ENCODE assay signal across 29 cellular contexts in genomic region chr11:6270584-6271246, GRCh38. TPM values are rescaled to one million over a fixed set of nuclear protein-coding genes. Genes with fewer than 3 reads are reported as not detected.
DNase-seq lines count a peak whose midpoint lies in the region; ATAC-seq, FAIRE-seq and TF ChIP-seq lines count a peak whose summit lies in the region.
"Had no signal": no experiment of that assay in that cellular context is flagged by ENCODE, and none has a peak within 500 bp of the region (broad histone marks: within the 10 kb centered on the region; RNA-seq: fewer than 3 reads in every experiment).

No MANE protein-coding gene starts in this region.

- H3K27ac Mint-ChIP-seq in CD14-positive monocyte (peak overlapping the region in 1 of 7 donors; percentile 21), T-cell (no peak overlapping the region)
- H3K27ac Mint-ChIP-seq: CD4-positive, alpha-beta T cell had no signal

- H3K4me1 ChIP-seq in H1 (replicated peaks in 1 of 4; ENCODE audit: control insufficient read depth in 3 of 4, insufficient read depth in 4 of 4, low read length in 3 of 4) (peaks cover 0 to 4% (median 0%) of the 10 kb centered on the region in 4 experiments; a peak in 1 of 7 replicates), neuronal stem cell (ENCODE audit: control insufficient read depth in 2 of 2, insufficient read depth in 1 of 2, low read depth in 1 of 2, low read length in 2 of 2) (no peaks in the 10 kb centered on the region), adrenal gland (replicated peaks in 1 of 2) (no peaks in the 10 kb centered on the region)
- H3K4me1 ChIP-seq: SJCRH30 had no signal

- CTCF ChIA-PET in T-cell (lab: Charles Lee) (no interaction called here), H1 (lab: Charles Lee; ENCODE audit: partially characterized antibody) (interaction anchor here (0.6 to 8.6 kb wide), 38 partner anchors 8 to 820 kb away, joined by 3 to 112 read pairs (median 4); partner anchors contain the start of gene CCKBR)

- H2AK5ac ChIP-seq in H1 (ENCODE audit: low read depth, low read length) (no peak overlapping the region), neuronal stem cell (ENCODE audit: low read depth, low read length) (peak overlapping the region; percentile 43)

- no peak overlapping the region for H3K23ac ChIP-seq in H1 (ENCODE audit: insufficient read length)
- H3K23ac ChIP-seq in neuronal stem cell (ENCODE audit: low read depth, low read length, poor library complexity): peak overlapping the region; percentile 92

- WGBS in H1 (ENCODE audit: extremely low coverage in 1 of 2, insufficient coverage in 1 of 2, insufficient read length in 1 of 2, insufficient replicate concordance in 2 of 2, low coverage in 1 of 2, low lambda C conversion rate in 2 of 2, missing lambda C conversion rate in 1 of 2), 2 experiments: 91% methylated on average over 38 of the region's 41 CpGs; no CpG with 5 or more reads in 1 of the 2 experiments
- no CpG with 5 or more reads among the region's 41 CpGs for WGBS in neuronal stem cell (ENCODE audit: extremely low coverage in 2 of 2, insufficient read length in 2 of 2, insufficient replicate concordance in 1 of 2), 2 donors
- WGBS in adrenal gland, 4 donors: 84 to 89% (median 87%) methylated on average over 30 to 41 of the region's 41 CpGs

- H3K4me3 ChIP-seq in H1 (ENCODE audit: extremely low read depth in 1 of 4, insufficient read depth in 2 of 4, low read depth in 3 of 4, low read length in 4 of 4): no peak overlapping the region
- H3K4me3 ChIP-seq in neuronal stem cell (ENCODE audit: low read length in 2 of 2): no peak overlapping the region
- H3K4me3 ChIP-seq in adrenal gland: no peak overlapping the region
- H3K4me3 ChIP-seq: BLaER1, MG63, PC-9, SJCRH30 had no signal

- no peaks in the 10 kb centered on the region for H3K23me2 ChIP-seq in H1 (ENCODE audit: low read depth, low read length)

- H3K9me3 ChIP-seq in H1 (ENCODE audit: insufficient read depth in 2 of 2, low read depth in 1 of 2, low read length in 1 of 2) (no peaks in the 10 kb centered on the region), neuronal stem cell (replicated peaks in 1 of 2; ENCODE audit: control insufficient read depth in 2 of 2, insufficient read depth in 1 of 2, low read depth in 1 of 2, low read length in 2 of 2) (peaks cover 0 to 4% of the 10 kb centered on the region in 2 donors), adrenal gland (replicated peaks in 1 of 3) (no peaks in the 10 kb centered on the region)
- H3K9me3 ChIP-seq: MG63, SJCRH30 had no signal

- TF ChIP-seq CTCF in CD14-positive monocyte (IDR thresholded peaks at IDR 0.05) (no peak), H1 (IDR thresholded peaks at IDR 0.05; ENCODE audit: control extremely low read depth in 1 of 3, insufficient read depth in 1 of 3, low read depth in 1 of 3, low read length in 3 of 3) (no peak), adrenal gland (IDR thresholded peaks at IDR 0.05) (no peak)

- H2BK15ac ChIP-seq in H1 (ENCODE audit: low read length) (no peak overlapping the region), neuronal stem cell (ENCODE audit: low read length) (no peak overlapping the region)

- H3K27ac ChIP-seq in H1 (ENCODE audit: low read depth, low read length): no peak overlapping the region
- H3K27ac ChIP-seq in neuronal stem cell (replicated peaks; ENCODE audit: low read length): no peak overlapping the region
- H3K27ac ChIP-seq in adrenal gland: no peak overlapping the region
- H3K27ac ChIP-seq: BLaER1, PC-9, SJCRH30 had no signal

- no peak overlapping the region for H2AFZ ChIP-seq in H1 (ENCODE audit: low read length)
- H2AFZ ChIP-seq in neuronal stem cell (ENCODE audit: low read length): no peak overlapping the region
- H2AFZ ChIP-seq: PC-9 had no signal

- H3K36me3 ChIP-seq in H1 (ENCODE audit: control insufficient read depth in 2 of 4, insufficient read depth in 4 of 4, low read length in 3 of 4): no peaks in the 10 kb centered on the region
- H3K36me3 ChIP-seq in neuronal stem cell (replicated peaks in 1 of 2; ENCODE audit: control insufficient read depth in 2 of 2, insufficient read depth in 2 of 2, low read length in 2 of 2): peaks cover 0 to 7% of the 10 kb centered on the region in 2 donors
- no peaks in the 10 kb centered on the region for H3K36me3 ChIP-seq in adrenal gland (replicated peaks in 1 of 2)
- H3K36me3 ChIP-seq: BLaER1, MG63, SJCRH30 had no signal

- H4K20me1 ChIP-seq in H1 (replicated peaks in 1 of 2; ENCODE audit: control insufficient read depth in 1 of 2, insufficient read depth in 2 of 2, low read length in 2 of 2): no peaks in the 10 kb centered on the region
- H4K20me1 ChIP-seq: BLaER1 had no signal

- H4K5ac ChIP-seq in H1 (ENCODE audit: insufficient read length, low read depth, low read length): no peak overlapping the region

- H2BK5ac ChIP-seq in H1 (ENCODE audit: low read depth, low read length) (no peak overlapping the region), neuronal stem cell (ENCODE audit: low read length) (no peak overlapping the region)

- H3K9me3 Mint-ChIP-seq in CD14-positive monocyte (peaks cover 3 to 13% (median 11%) of the 10 kb centered on the region in 7 donors), T-cell (no peaks in the 10 kb centered on the region)
- H3K9me3 Mint-ChIP-seq: CD4-positive, alpha-beta T cell had no signal

- no peak overlapping the region for H2BK120ac ChIP-seq in H1 (replicated peaks; ENCODE audit: low read depth, low read length)
- no peak overlapping the region for H2BK120ac ChIP-seq in neuronal stem cell (ENCODE audit: low read depth, low read length)

- H3K18ac ChIP-seq in H1 (ENCODE audit: extremely low read depth, low read length): no peak overlapping the region
- peak overlapping the region; percentile 40 for H3K18ac ChIP-seq in neuronal stem cell (ENCODE audit: low read length)

- H4K91ac ChIP-seq in H1 (replicated peaks; ENCODE audit: insufficient read length, low read length): no peak overlapping the region
- no peak overlapping the region for H4K91ac ChIP-seq in neuronal stem cell (ENCODE audit: low read depth, low read length, poor library complexity)

- H3K79me1 ChIP-seq in H1 (ENCODE audit: low read depth, low read length): no peaks in the 10 kb centered on the region
- H3K79me1 ChIP-seq in neuronal stem cell (ENCODE audit: low read depth, low read length): no peaks in the 10 kb centered on the region

- H3K27me3 ChIP-seq in H1 (replicated peaks in 1 of 4; ENCODE audit: control insufficient read depth in 3 of 4, extremely low read depth in 1 of 4, insufficient read depth in 3 of 4, low read length in 3 of 4) (no peaks in the 10 kb centered on the region; a peak in 1 of 7 replicates), neuronal stem cell (ENCODE audit: control insufficient read depth in 3 of 3, insufficient read depth in 3 of 3, low read depth in 1 of 3, low read length in 3 of 3) (peaks cover 0 to 13% (median 0%) of the 10 kb centered on the region in 3 experiments), adrenal gland (no peaks in the 10 kb centered on the region)
- H3K27me3 ChIP-seq: BLaER1, MG63, SJCRH30 had no signal

- H2BK12ac ChIP-seq in H1 (ENCODE audit: low read depth, low read length) (no peak overlapping the region), neuronal stem cell (ENCODE audit: low read length) (no peak overlapping the region)

- H3K36me3 Mint-ChIP-seq in CD14-positive monocyte: no peaks in the 10 kb centered on the region
- no peaks in the 10 kb centered on the region for H3K36me3 Mint-ChIP-seq in T-cell

- no peak for ATAC-seq in T-cell (replicated peaks in 1 of 4)
- no peak for ATAC-seq in GM19467 (IDR thresholded peaks at IDR 0.05; ENCODE audit: unreplicated experiment)
- no peak for ATAC-seq in GM19324 (IDR thresholded peaks at IDR 0.05; ENCODE audit: low FRiP score, unreplicated experiment)
- ATAC-seq: HepG2 had no signal

- intact Hi-C loops in CD14-positive monocyte (cut with micrococcal nuclease): no loop called here
- intact Hi-C loops in adrenal gland (cut with DNase I): no loop called here

- no peak overlapping the region for H3K56ac ChIP-seq in H1 (replicated peaks; ENCODE audit: insufficient read length, low read depth, low read length)

- H4K8ac ChIP-seq in H1 (ENCODE audit: extremely low read depth, insufficient read depth, low read length) (0 out of 2 replicates have a peak overlapping the region, but pooled peaks have one; percentile 8), neuronal stem cell (ENCODE audit: low read depth, low read length) (no peak overlapping the region)

- H2BK20ac ChIP-seq in H1 (ENCODE audit: low read length): no peak overlapping the region

- H3K27me3 Mint-ChIP-seq in CD14-positive monocyte (ENCODE audit: low read depth in 3 of 3) (peaks cover 31 to 50% (median 46%) of the 10 kb centered on the region in 3 donors), T-cell (peaks cover 39 to 57% of the 10 kb centered on the region in 2 donors)

- H3K4ac ChIP-seq in H1 (replicated peaks; ENCODE audit: insufficient read length, low read depth, low read length): no peak overlapping the region
- H3K4ac ChIP-seq in neuronal stem cell (ENCODE audit: low read length): no peak overlapping the region

- FAIRE-seq in H1 (lab: Jason Lieb, UNC): no peak
- FAIRE-seq: A204.1, D721Med, GM18507, HepG2 had no signal

- no peak for TF ChIP-seq RAD21 in H1 (IDR thresholded peaks at IDR 0.05 in 1 of 2, conservative IDR thresholded peaks at IDR 0.05 in 1 of 2; ENCODE audit: low read depth in 2 of 2, low read length in 2 of 2)

- no peak overlapping the region for H3K14ac ChIP-seq in H1 (ENCODE audit: insufficient read length)
- no peak overlapping the region for H3K14ac ChIP-seq in neuronal stem cell (ENCODE audit: low read length)

- H3K79me2 ChIP-seq in H1 (ENCODE audit: control insufficient read depth in 1 of 2, insufficient read depth in 2 of 2, low read length in 2 of 2): no peaks in the 10 kb centered on the region

- no peak for TF ChIP-seq POLR2A in H1 (IDR thresholded peaks at IDR 0.05; ENCODE audit: control extremely low read depth in 1 of 2, low read depth in 2 of 2, low read length in 2 of 2)
- no peak for TF ChIP-seq POLR2A in adrenal gland (IDR thresholded peaks at IDR 0.05)

- no peak overlapping the region for H3K9ac ChIP-seq in H1 (replicated peaks in 1 of 4; ENCODE audit: extremely low read depth in 1 of 4, low read depth in 3 of 4, low read length in 3 of 4)
- peak overlapping the region; percentile 33 for H3K9ac ChIP-seq in neuronal stem cell (ENCODE audit: low read depth, low read length, poor library complexity)
- H3K9ac ChIP-seq: BLaER1 had no signal

- DNase-seq in CD14-positive monocyte (ENCODE audit: low spot score): no peak
- no peak for DNase-seq in T-cell
- DNase-seq in H1 (ENCODE audit: low read depth in 1 of 2, low spot score in 2 of 2): no peak
- DNase-seq in neuronal stem cell (ENCODE audit: low spot score): no peak
- no peak for DNase-seq in adrenal gland
- DNase-seq in cerebellar nuclear complex (lab: John Stamatoyannopoulos, UW): no peak
- DNase-seq: CD4-positive, alpha-beta T cell; KBM-7; MG63; NCI-H1105 treated with DMSO at 0.1 percent for 48 hours; NCI-H146; NCI-H2029; NCI-H2227 treated with DMSO at 0.1 percent for 48 hours; NCI-H526 treated with DMSO at 0.1 percent for 48 hours; PC-9; SJCRH30 had no signal

- POLR2A ChIA-PET in T-cell (lab: Charles Lee) (no interaction called here), H1 (lab: Charles Lee; ENCODE audit: partially characterized antibody) (interaction anchor here (0.8 to 1.4 kb wide), 3 partner anchors 10 to 49 kb away, joined by 4 to 5 read pairs (median 4); partner anchors contain the start of gene CCKBR)

- peak overlapping the region; percentile 61 to 85 for H3K4me3 Mint-ChIP-seq in CD14-positive monocyte
- peak overlapping the region in 2 of 3 donors; percentile 14 to 54 for H3K4me3 Mint-ChIP-seq in T-cell
- H3K4me3 Mint-ChIP-seq: CD4-positive, alpha-beta T cell had no signal

- TF ChIP-seq EP300 in H1 (IDR thresholded peaks at IDR 0.05; ENCODE audit: borderline replicate concordance in 1 of 2, low read depth in 2 of 2, low read length in 2 of 2): no peak

- peaks cover 17% of the 10 kb centered on the region for H3K4me1 Mint-ChIP-seq in CD14-positive monocyte
- H3K4me1 Mint-ChIP-seq in T-cell: no peaks in the 10 kb centered on the region

- H3K4me2 ChIP-seq in H1 (ENCODE audit: insufficient read depth in 1 of 2, low read depth in 2 of 2, low read length in 2 of 2) (no peak overlapping the region), neuronal stem cell (ENCODE audit: insufficient read depth, low read length, poor library complexity, severe bottlenecking) (no peak overlapping the region)
- H3K4me2 ChIP-seq: BLaER1, PC-9 had no signal

RNA-seq across cellular contexts. Expression of gene CCKBR, which starts 11.1 kb away (rescaled TPM):
- polyA plus RNA-seq in CD14-positive monocyte: not detected
- not detected for total RNA-seq in T-cell
- 4.6 and 5.7 TPM in 2 replicates for total RNA-seq in H1 (2021; fragmentation: NEBNext Ultra II Directional; extraction: Animal tissue kit (Norgen Biotek cat#: 25700))
- polyA plus RNA-seq in H1 (2011; rRNA removed): 9.1 and 9.8 TPM in 2 replicates
- polyA plus RNA-seq in H1 (2011; cell fraction: cytosol; rRNA removed): 4.5 TPM
- polyA plus RNA-seq in H1 (2011; cell fraction: nucleus; rRNA removed): 7.1 TPM
- 4.8 to 8.0 TPM (median 6.8 TPM) in 4 replicates for polyA plus RNA-seq in H1 (2012, experiment 1 of 2)
- 6.3 TPM for polyA plus RNA-seq in H1 (2012, experiment 2 of 2)
- 4.1 TPM for polyA plus RNA-seq in H1 (2013, experiment 1 of 2)
- polyA plus RNA-seq in H1 (2013, experiment 2 of 2): 4.1 TPM
- polyA minus RNA-seq in H1 (2011; rRNA and poly(A)+ RNA removed): 8.0 and 9.4 TPM in 2 replicates
- polyA minus RNA-seq in H1 (2011; cell fraction: cytosol; rRNA and poly(A)+ RNA removed): 2.7 TPM
- 3.1 TPM for polyA minus RNA-seq in H1 (2011; cell fraction: nucleus; rRNA and poly(A)+ RNA removed)
- polyA plus RNA-seq in neuronal stem cell (2013, experiment 1 of 2): 15.4 TPM
- polyA plus RNA-seq in neuronal stem cell (2013, experiment 2 of 2): 15.2 TPM
- total RNA-seq in adrenal gland: under 1 TPM in 3 of 8 donors, not detected in 5; 0.11 to 0.69 (median 0.50) TPM
- under 1 TPM; 0.07 to 0.22 (median 0.08) TPM for polyA plus RNA-seq in adrenal gland
- total RNA-seq: CD4-positive, alpha-beta T cell; HepG2; HT1080; LHCN-M2; NCI-H460; PC-9; Right ventricle myocardium inferior; RPMI7951 had no signal
- polyA plus RNA-seq: AG04450, HepG2 had no signal

RNA-seq across cellular contexts. Expression of gene CNGA4, which starts 31.8 kb away (rescaled TPM):
- polyA plus RNA-seq in CD14-positive monocyte: not detected
- total RNA-seq in T-cell: under 1 TPM; 0.20 to 0.88 (median 0.44) TPM
- total RNA-seq in H1 (2021; fragmentation: NEBNext Ultra II Directional; extraction: Animal tissue kit (Norgen Biotek cat#: 25700)): 0.33 TPM in 1 of 2 replicates, not detected in the other
- 0.29 and 0.74 TPM in 2 replicates for polyA plus RNA-seq in H1 (2011; rRNA removed)
- polyA plus RNA-seq in H1 (2011; cell fraction: cytosol; rRNA removed): 0.44 TPM
- 1.00 TPM for polyA plus RNA-seq in H1 (2011; cell fraction: nucleus; rRNA removed)
- polyA plus RNA-seq in H1 (2012, experiment 1 of 2): 0.21 to 0.62 TPM (median 0.30 TPM) in 4 replicates
- not detected for polyA plus RNA-seq in H1 (2012, experiment 2 of 2)
- polyA plus RNA-seq in H1 (2013, experiment 1 of 2): 0.12 TPM
- polyA plus RNA-seq in H1 (2013, experiment 2 of 2): 0.07 TPM
- 0.63 and 0.69 TPM in 2 replicates for polyA minus RNA-seq in H1 (2011; rRNA and poly(A)+ RNA removed)
- polyA minus RNA-seq in H1 (2011; cell fraction: cytosol; rRNA and poly(A)+ RNA removed): not detected
- polyA minus RNA-seq in H1 (2011; cell fraction: nucleus; rRNA and poly(A)+ RNA removed): 0.30 TPM
- 0.08 TPM for polyA plus RNA-seq in neuronal stem cell (2013, experiment 1 of 2)
- polyA plus RNA-seq in neuronal stem cell (2013, experiment 2 of 2): 0.06 TPM
- 1 to 10 TPM in 1 of 8 donors, under 1 TPM in 3, not detected in 4; 0.19 to 1.5 (median 0.46) TPM for total RNA-seq in adrenal gland
- under 1 TPM; 0.11 to 0.32 (median 0.20) TPM for polyA plus RNA-seq in adrenal gland
- total RNA-seq: HepG2, HT1080, LHCN-M2, NCI-H460, Right ventricle myocardium inferior, RPMI7951, SJCRH30 had no signal

RNA-seq across cellular contexts. Expression of gene FHIP1B, which starts 36.3 kb away (rescaled TPM):
- polyA plus RNA-seq in CD14-positive monocyte (10 to 100 TPM; 14.2 to 18.9 TPM), H1 (2011; rRNA removed) (41.9 and 67.1 TPM in 2 replicates), adrenal gland (10 to 100 TPM; 12.5 to 91.2 (median 69.7) TPM)
- total RNA-seq in T-cell (10 to 100 TPM; 28.9 to 49.7 (median 45.4) TPM), adrenal gland (10 to 100 TPM; 15.6 to 51.5 (median 34.9) TPM)
- total RNA-seq in H1 (2021; fragmentation: NEBNext Ultra II Directional; extraction: Animal tissue kit (Norgen Biotek cat#: 25700)): 16.8 TPM in 2 replicates
- polyA plus RNA-seq in H1 (2011; cell fraction: cytosol; rRNA removed): 35.7 TPM
- 106 TPM for polyA plus RNA-seq in H1 (2011; cell fraction: nucleus; rRNA removed)
- polyA plus RNA-seq in H1 (2012, experiment 1 of 2): 15.3 to 19.5 TPM (median 17.6 TPM) in 4 replicates
- polyA plus RNA-seq in H1 (2012, experiment 2 of 2): 13.7 TPM
- 17.6 TPM for polyA plus RNA-seq in H1 (2013, experiment 1 of 2)
- 16.7 TPM for polyA plus RNA-seq in H1 (2013, experiment 2 of 2)
- 28.4 and 31.6 TPM in 2 replicates for polyA minus RNA-seq in H1 (2011; rRNA and poly(A)+ RNA removed)
- 11.0 TPM for polyA minus RNA-seq in H1 (2011; cell fraction: cytosol; rRNA and poly(A)+ RNA removed)
- polyA minus RNA-seq in H1 (2011; cell fraction: nucleus; rRNA and poly(A)+ RNA removed): 44.8 TPM
- polyA plus RNA-seq in neuronal stem cell (2013, experiment 1 of 2): 21.2 TPM
- 20.4 TPM for polyA plus RNA-seq in neuronal stem cell (2013, experiment 2 of 2)

RNA-seq across cellular contexts. Expression of gene CAVIN3, which starts 49.6 kb away (rescaled TPM):
- polyA plus RNA-seq in CD14-positive monocyte (10 to 100 TPM; 11.2 to 13.6 TPM), H1 (2011; rRNA removed) (26.4 and 27.6 TPM in 2 replicates), adrenal gland (100 to 1,000 TPM in 1 of 3 donors, 10 to 100 TPM in 1, 1 to 10 TPM in 1; 8.4 to 126 (median 70.0) TPM)
- total RNA-seq in T-cell (under 1 TPM in 2 of 5 donors, not detected in 3; 0.23 to 0.43 TPM), adrenal gland (100 to 1,000 TPM in 2 of 8 donors, 10 to 100 TPM in 6; 17.8 to 110 (median 40.1) TPM)
- total RNA-seq in H1 (2021; fragmentation: NEBNext Ultra II Directional; extraction: Animal tissue kit (Norgen Biotek cat#: 25700)): 17.7 and 20.4 TPM in 2 replicates
- 32.4 TPM for polyA plus RNA-seq in H1 (2011; cell fraction: cytosol; rRNA removed)
- 21.2 TPM for polyA plus RNA-seq in H1 (2011; cell fraction: nucleus; rRNA removed)
- polyA plus RNA-seq in H1 (2012, experiment 1 of 2): 14.5 to 21.3 TPM (median 18.9 TPM) in 4 replicates
- polyA plus RNA-seq in H1 (2012, experiment 2 of 2): 22.2 TPM
- 10.8 TPM for polyA plus RNA-seq in H1 (2013, experiment 1 of 2)
- polyA plus RNA-seq in H1 (2013, experiment 2 of 2): 10.4 TPM
- 1.5 and 2.9 TPM in 2 replicates for polyA minus RNA-seq in H1 (2011; rRNA and poly(A)+ RNA removed)
- polyA minus RNA-seq in H1 (2011; cell fraction: cytosol; rRNA and poly(A)+ RNA removed): 4.3 TPM
- polyA minus RNA-seq in H1 (2011; cell fraction: nucleus; rRNA and poly(A)+ RNA removed): 18.5 TPM
- 11.2 TPM for polyA plus RNA-seq in neuronal stem cell (2013, experiment 1 of 2)
- polyA plus RNA-seq in neuronal stem cell (2013, experiment 2 of 2): 11.2 TPM
- total RNA-seq: HepG2, HT1080, SJCRH30 had no signal
- polyA plus RNA-seq: HepG2 had no signal
